ENCODE assay signal across 28 cellular contexts in the genomic region with DNA sequence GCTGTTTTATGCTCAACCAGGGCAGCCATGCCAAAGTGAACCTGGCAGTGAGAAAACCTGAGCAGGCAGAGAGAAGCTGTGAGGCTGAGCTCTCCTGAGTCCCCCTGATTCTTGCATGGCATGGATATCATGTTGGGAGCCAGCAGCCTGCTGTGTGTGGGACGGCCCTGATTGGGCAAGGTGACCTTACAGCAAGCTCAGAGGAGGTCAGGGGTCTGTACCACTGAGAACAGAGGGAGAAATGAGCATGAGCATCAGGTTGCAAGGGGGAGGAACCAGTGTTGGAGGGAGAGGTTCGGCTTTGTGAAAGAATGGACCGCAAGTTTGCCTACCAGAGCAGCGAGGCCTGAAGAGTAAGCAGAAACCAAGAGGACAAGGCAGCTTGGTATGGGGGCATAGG. TPM values are rescaled to one million over a fixed set of nuclear protein-coding genes. Genes with fewer than 3 reads are reported as not detected.
A peak's percentile ranks its signal among the peaks of the same experiment; 100 is the strongest.
DNase-seq lines count a peak whose midpoint lies in the region; ATAC-seq, FAIRE-seq and TF ChIP-seq lines count a peak whose summit lies in the region.
"Had no signal": no experiment of that assay in that cellular context is flagged by ENCODE, and none has a peak within 500 bp of the region (broad histone marks: within the 10 kb centered on the region; RNA-seq: fewer than 3 reads in every experiment).

No MANE protein-coding gene starts in this region.

- H3K27me3 ChIP-seq in H1 (replicated peaks in 1 of 4; ENCODE audit: control insufficient read depth in 3 of 4, extremely low read depth in 1 of 4, insufficient read depth in 3 of 4, low read length in 3 of 4) (peaks cover 3 to 25% (median 15%) of the 10 kb centered on the region in 4 experiments; a peak in 6 of 7 replicates), mesendoderm (ENCODE audit: insufficient read depth, low read length, poor library complexity) (no peaks in the 10 kb centered on the region), stomach (no peaks in the 10 kb centered on the region), ascending aorta (no peaks in the 10 kb centered on the region)
- H3K27me3 ChIP-seq: neutrophil, suprapubic skin had no signal

- H3K9ac ChIP-seq in H1 (replicated peaks in 1 of 4; ENCODE audit: extremely low read depth in 1 of 4, low read depth in 3 of 4, low read length in 3 of 4), result no peak overlapping the region
- no peak overlapping the region for H3K9ac ChIP-seq in mesendoderm (ENCODE audit: low read length)
- H3K9ac ChIP-seq: SK-N-SH had no signal

- H2AFZ ChIP-seq in H1 (ENCODE audit: low read length), result peak overlapping the region; percentile 84; the same call in 1 of the 2 replicates

- H3K14ac ChIP-seq in H1 (ENCODE audit: insufficient read length), result no peak overlapping the region

- CTCF ChIA-PET in H1 (lab: Charles Lee; ENCODE audit: partially characterized antibody), result interaction anchor here (0.6 to 1.9 kb wide), 9 partner anchors 14 to 99 kb away, joined by 3 to 6 read pairs (median 3); no protein-coding TSS in a partner anchor

- H3K36me3 Mint-ChIP-seq in progenitor cell of endocrine pancreas (ENCODE audit: insufficient read depth), result no peaks in the 10 kb centered on the region
- H3K36me3 Mint-ChIP-seq: brain had no signal

- peaks cover 0 to 8% (median 3%) of the 10 kb centered on the region in 4 experiments; a peak in 4 of 7 replicates for H3K4me1 ChIP-seq in H1 (replicated peaks in 1 of 4; ENCODE audit: control insufficient read depth in 3 of 4, insufficient read depth in 4 of 4, low read length in 3 of 4)
- H3K4me1 ChIP-seq in mesendoderm (ENCODE audit: control insufficient read depth, low read depth, low read length), result peaks cover 2% of the 10 kb centered on the region
- H3K4me1 ChIP-seq in stomach, result peaks cover 37 to 74% (median 49%) of the 10 kb centered on the region in 4 donors
- H3K4me1 ChIP-seq in ascending aorta, result peaks cover 20 to 36% of the 10 kb centered on the region in 2 donors

- H3K23ac ChIP-seq in H1 (ENCODE audit: insufficient read length) (no peak overlapping the region), mesendoderm (ENCODE audit: low read length) (no peak overlapping the region)

- no peaks in the 10 kb centered on the region for H3K9me3 Mint-ChIP-seq in progenitor cell of endocrine pancreas (ENCODE audit: low read depth)
- H3K9me3 Mint-ChIP-seq: activated CD4-positive, alpha-beta memory T cell treated with anti-CD3 and anti-CD28 coated beads for 36 hours; activated T-helper 1 cell treated with anti-CD3 and anti-CD28 coated beads, Interleukin-12 subunit alpha, Interleukin-12 subunit beta, Interleukin-2, Interleukin-4 antibody, amounts not matched to agents 30 ng/mL and 10 ng/mL and 1 ng/mL, durations not matched to agents 14 hours and 24 hours and 36 hours; brain had no signal

- no peak for TF ChIP-seq RAD21 in H1 (IDR thresholded peaks at IDR 0.05 in 1 of 2, conservative IDR thresholded peaks at IDR 0.05 in 1 of 2; ENCODE audit: low read depth in 2 of 2, low read length in 2 of 2)

- H3K9me3 ChIP-seq in H1 (ENCODE audit: insufficient read depth in 2 of 2, low read depth in 1 of 2, low read length in 1 of 2) (no peaks in the 10 kb centered on the region), stomach (no peaks in the 10 kb centered on the region), ascending aorta (no peaks in the 10 kb centered on the region)
- H3K9me3 ChIP-seq: neutrophil, SK-N-SH, suprapubic skin had no signal

- no peak for ATAC-seq in HG02623 (IDR thresholded peaks at IDR 0.05; ENCODE audit: unreplicated experiment)

- H3K4me1 Mint-ChIP-seq in progenitor cell of endocrine pancreas (ENCODE audit: low read depth), result peaks cover 21% of the 10 kb centered on the region

- DNase-seq in HTR-8/SVneo (ENCODE audit: insufficient read length, low spot score) (no peak), H1 (ENCODE audit: low read depth in 1 of 2, low spot score in 2 of 2) (no peak), mesendoderm (peak; percentile 26), stomach (no peak), progenitor cell of endocrine pancreas (ENCODE audit: low spot score, unreplicated experiment) (no peak), ascending aorta (ENCODE audit: low spot score in 2 of 2) (no peak)
- DNase-seq in stimulated activated CD8-positive, alpha-beta memory T cell treated with anti-CD3 and anti-CD28 coated beads, Interleukin-4, amount 100 ng/mL, for 48 hours, result no peak
- DNase-seq: activated CD4-positive, alpha-beta memory T cell treated with anti-CD3 and anti-CD28 coated beads for 36 hours; activated CD4-positive, alpha-beta T cell treated with anti-CD3 and anti-CD28 coated beads for 1 hour; activated naive CD4-positive, alpha-beta T cell treated with Interleukin-2 at 50 U/mL for 16 hours; AML-193; CD4-positive, alpha-beta memory T cell; foreskin melanocyte; GOT3; KBM-7; kidney glomerular epithelial cell; NCI-H1092 treated with DMSO at 0.1 percent for 48 hours; NCI-H2029; NCI-H510A treated with DMSO at 0.1 percent for 48 hours; SK-N-SH; stimulated activated CD4-positive, alpha-beta T cell treated with anti-CD3 and anti-CD28 coated beads, Interleukin-4, amount 100 ng/mL, for 24 hours; T-helper 2 cell had no signal

- POLR2A ChIA-PET in H1 (lab: Charles Lee; ENCODE audit: partially characterized antibody), result interaction anchor here (0.7 to 1.9 kb wide), 5 partner anchors 21 to 223 kb away, joined by 3 to 8 read pairs (median 3); partner anchors contain the start of genes ACOT2 and PTGR2

- TF ChIP-seq EP300 in H1 (IDR thresholded peaks at IDR 0.05; ENCODE audit: borderline replicate concordance in 1 of 2, low read depth in 2 of 2, low read length in 2 of 2) (no peak), stomach (IDR thresholded peaks at IDR 0.05) (no peak)

- H3K4me2 ChIP-seq in H1 (ENCODE audit: insufficient read depth in 1 of 2, low read depth in 2 of 2, low read length in 2 of 2), result no peak overlapping the region
- H3K4me2 ChIP-seq in mesendoderm (ENCODE audit: low read length), result no peak overlapping the region
- H3K4me2 ChIP-seq: SK-N-SH had no signal

- intact Hi-C loops in stomach (cut with DNase I; ENCODE audit: low total_unique reads) (loop anchor here (10.0 kb wide), 1 partner anchor 58 kb away; no protein-coding TSS in a partner anchor), ascending aorta (cut with DNase I) (no loop called here)

- no peaks in the 10 kb centered on the region for H3K27me3 Mint-ChIP-seq in progenitor cell of endocrine pancreas
- H3K27me3 Mint-ChIP-seq: activated CD4-positive, alpha-beta memory T cell treated with anti-CD3 and anti-CD28 coated beads for 36 hours; CD4-positive, alpha-beta memory T cell had no signal

- no peak overlapping the region for H3K56ac ChIP-seq in H1 (replicated peaks; ENCODE audit: insufficient read length, low read depth, low read length)
- no peak overlapping the region for H3K56ac ChIP-seq in mesendoderm (ENCODE audit: low read length)

- H2BK5ac ChIP-seq in H1 (ENCODE audit: low read depth, low read length), result no peak overlapping the region
- H2BK5ac ChIP-seq in mesendoderm (ENCODE audit: low read length), result no peak overlapping the region

- H3K27ac ChIP-seq in H1 (ENCODE audit: low read depth, low read length), result no peak overlapping the region
- H3K27ac ChIP-seq in mesendoderm (ENCODE audit: low read depth, low read length), result no peak overlapping the region
- peak overlapping the region in 3 of 5 donors; percentile 14 to 98 (median 20) for H3K27ac ChIP-seq in stomach
- peak overlapping the region in 1 of 2 donors; percentile 9 for H3K27ac ChIP-seq in ascending aorta
- H3K27ac ChIP-seq: neutrophil, suprapubic skin had no signal

- H4K91ac ChIP-seq in H1 (replicated peaks; ENCODE audit: insufficient read length, low read length), result no peak overlapping the region

- 66% methylated on average over 4 of the region's 4 CpGs; no CpG with 5 or more reads in 1 of the 2 experiments for WGBS in H1 (ENCODE audit: extremely low coverage in 1 of 2, insufficient coverage in 1 of 2, insufficient read length in 1 of 2, insufficient replicate concordance in 2 of 2, low coverage in 1 of 2, low lambda C conversion rate in 2 of 2, missing lambda C conversion rate in 1 of 2), 2 experiments
- no CpG with 5 or more reads among the region's 4 CpGs for WGBS in mesendoderm (ENCODE audit: extremely low coverage, insufficient coverage, low lambda C conversion rate)
- 91 to 96% (median 94%) methylated on average over 4 of the region's 4 CpGs for WGBS in stomach, 5 donors

- H3K4me3 ChIP-seq in H1 (ENCODE audit: extremely low read depth in 1 of 4, insufficient read depth in 2 of 4, low read depth in 3 of 4, low read length in 4 of 4) (no peak overlapping the region), mesendoderm (ENCODE audit: low read length) (no peak overlapping the region), stomach (no peak overlapping the region), ascending aorta (no peak overlapping the region)
- H3K4me3 ChIP-seq: suprapubic skin had no signal

- no peak overlapping the region for H2BK12ac ChIP-seq in H1 (ENCODE audit: low read depth, low read length)

- no peaks in the 10 kb centered on the region for H3K79me2 ChIP-seq in H1 (ENCODE audit: control insufficient read depth in 1 of 2, insufficient read depth in 2 of 2, low read length in 2 of 2)
- no peaks in the 10 kb centered on the region for H3K79me2 ChIP-seq in mesendoderm (ENCODE audit: control insufficient read depth, insufficient read depth, low read length)

- H3K4ac ChIP-seq in H1 (replicated peaks; ENCODE audit: insufficient read length, low read depth, low read length) (no peak overlapping the region), mesendoderm (ENCODE audit: low read depth, low read length) (no peak overlapping the region)

- no peak overlapping the region for H3K18ac ChIP-seq in H1 (ENCODE audit: extremely low read depth, low read length)
- H3K18ac ChIP-seq in mesendoderm (ENCODE audit: low read length), result no peak overlapping the region

- H3K79me1 ChIP-seq in H1 (ENCODE audit: low read depth, low read length) (no peaks in the 10 kb centered on the region), mesendoderm (ENCODE audit: low read length) (no peaks in the 10 kb centered on the region)

- H3K4me3 Mint-ChIP-seq in progenitor cell of endocrine pancreas (ENCODE audit: low read depth), result no peak overlapping the region
- H3K4me3 Mint-ChIP-seq: activated CD4-positive, alpha-beta memory T cell treated with anti-CD3 and anti-CD28 coated beads for 36 hours; activated T-helper 1 cell treated with anti-CD3 and anti-CD28 coated beads, Interleukin-12 subunit alpha, Interleukin-12 subunit beta, Interleukin-2, Interleukin-4 antibody, amounts not matched to agents 30 ng/mL and 10 ng/mL and 1 ng/mL, durations not matched to agents 14 hours and 24 hours and 36 hours; CD4-positive, alpha-beta memory T cell had no signal

- H2BK15ac ChIP-seq in H1 (ENCODE audit: low read length) (no peak overlapping the region), mesendoderm (replicated peaks; ENCODE audit: low read depth) (no peak overlapping the region)

- no peak overlapping the region for H2BK120ac ChIP-seq in H1 (replicated peaks; ENCODE audit: low read depth, low read length)
- H2BK120ac ChIP-seq in mesendoderm (ENCODE audit: low read depth, low read length), result no peak overlapping the region

- H4K5ac ChIP-seq in H1 (ENCODE audit: insufficient read length, low read depth, low read length) (no peak overlapping the region), mesendoderm (ENCODE audit: low read length) (no peak overlapping the region)

- H3K27ac Mint-ChIP-seq in progenitor cell of endocrine pancreas, result no peak overlapping the region
- H3K27ac Mint-ChIP-seq: activated CD4-positive, alpha-beta memory T cell treated with anti-CD3 and anti-CD28 coated beads for 36 hours; activated T-helper 1 cell treated with anti-CD3 and anti-CD28 coated beads, Interleukin-12 subunit alpha, Interleukin-12 subunit beta, Interleukin-2, Interleukin-4 antibody, amounts not matched to agents 30 ng/mL and 10 ng/mL and 1 ng/mL, durations not matched to agents 14 hours and 24 hours and 36 hours had no signal

- H3K23me2 ChIP-seq in H1 (ENCODE audit: low read depth, low read length), result peaks cover 2% of the 10 kb centered on the region

- H2AK5ac ChIP-seq in H1 (ENCODE audit: low read depth, low read length) (no peak overlapping the region), mesendoderm (ENCODE audit: low read length) (no peak overlapping the region)

- no peaks in the 10 kb centered on the region for H3K36me3 ChIP-seq in H1 (ENCODE audit: control insufficient read depth in 2 of 4, insufficient read depth in 4 of 4, low read length in 3 of 4)
- no peaks in the 10 kb centered on the region for H3K36me3 ChIP-seq in mesendoderm (ENCODE audit: control insufficient read depth, insufficient read depth, low read length)
- H3K36me3 ChIP-seq in stomach, result no peaks in the 10 kb centered on the region
- no peaks in the 10 kb centered on the region for H3K36me3 ChIP-seq in ascending aorta
- H3K36me3 ChIP-seq: neutrophil, suprapubic skin had no signal

- no peaks in the 10 kb centered on the region for H4K20me1 ChIP-seq in H1 (replicated peaks in 1 of 2; ENCODE audit: control insufficient read depth in 1 of 2, insufficient read depth in 2 of 2, low read length in 2 of 2)

- TF ChIP-seq POLR2A in H1 (IDR thresholded peaks at IDR 0.05; ENCODE audit: control extremely low read depth in 1 of 2, low read depth in 2 of 2, low read length in 2 of 2) (no peak), stomach (IDR thresholded peaks at IDR 0.05) (no peak)

- TF ChIP-seq CTCF in H1 (IDR thresholded peaks at IDR 0.05; ENCODE audit: control extremely low read depth in 1 of 3, insufficient read depth in 1 of 3, low read depth in 1 of 3, low read length in 3 of 3) (no peak), stomach (IDR thresholded peaks at IDR 0.05) (no peak), progenitor cell of endocrine pancreas (IDR thresholded peaks at IDR 0.05; ENCODE audit: unreplicated experiment) (no peak), ascending aorta (IDR thresholded peaks at IDR 0.05) (no peak)

- no peak overlapping the region for H2BK20ac ChIP-seq in H1 (ENCODE audit: low read length)

- peak; percentile 80 for FAIRE-seq in HTR-8/SVneo (lab: Jason Lieb, UNC)
- FAIRE-seq in H1 (lab: Jason Lieb, UNC), result no peak
- FAIRE-seq: D721Med had no signal

- H4K8ac ChIP-seq in H1 (ENCODE audit: extremely low read depth, insufficient read depth, low read length) (no peak overlapping the region), mesendoderm (ENCODE audit: low read depth, low read length) (no peak overlapping the region)

RNA-seq across cellular contexts. Expression of gene PTGR2, which starts 59.2 kb away (rescaled TPM):
- total RNA-seq in H1 (2021; fragmentation: NEBNext Ultra II Directional; extraction: Animal tissue kit (Norgen Biotek cat#: 25700)), result 14.0 and 17.5 TPM in 2 replicates
- polyA plus RNA-seq in H1 (2011; rRNA removed) (3.1 and 6.0 TPM in 2 replicates), stomach (1 to 10 TPM; 4.5 to 5.5 (median 4.7) TPM)
- 10.7 TPM for polyA plus RNA-seq in H1 (2011; cell fraction: cytosol; rRNA removed)
- 3.3 TPM for polyA plus RNA-seq in H1 (2011; cell fraction: nucleus; rRNA removed)
- 8.1 to 11.0 TPM (median 10.0 TPM) in 4 replicates for polyA plus RNA-seq in H1 (2012, experiment 1 of 2)
- 1.6 TPM for polyA plus RNA-seq in H1 (2012, experiment 2 of 2)
- polyA plus RNA-seq in H1 (2013, experiment 1 of 2), result 15.2 TPM
- polyA plus RNA-seq in H1 (2013, experiment 2 of 2), result 16.8 TPM
- 5.6 and 7.0 TPM in 2 replicates for polyA minus RNA-seq in H1 (2011; rRNA and poly(A)+ RNA removed)
- polyA minus RNA-seq in H1 (2011; cell fraction: cytosol; rRNA and poly(A)+ RNA removed), result 4.8 TPM
- polyA minus RNA-seq in H1 (2011; cell fraction: nucleus; rRNA and poly(A)+ RNA removed), result 8.0 TPM
- polyA plus RNA-seq in mesendoderm (2013, experiment 1 of 2), result 11.1 TPM
- polyA plus RNA-seq in mesendoderm (2013, experiment 2 of 2), result 12.3 TPM
- total RNA-seq in stomach (10 to 100 TPM in 1 of 5 donors, 1 to 10 TPM in 3, under 1 TPM in 1; 0.58 to 17.0 (median 7.7) TPM), progenitor cell of endocrine pancreas (6.9 and 11.0 TPM in 2 replicates), ascending aorta (2.3 TPM)

Comparison
In these comparisons a context has a peak if more than half of its experiments do, and no peak if none do; other contexts are left out.
1. H3K27ac ChIP-seq: peak in stomach (3 of 5); none in H1 (single experiment) and mesendoderm (single experiment).